In genomic region chr1:155174334-155175280, GRCh38 we compare ENCODE assay signal across 6 cellular contexts. TPM values are rescaled to one million over a fixed set of nuclear protein-coding genes. Genes with fewer than 3 reads are reported as not detected.
A peak's percentile ranks its signal among the peaks of the same experiment; 100 is the strongest.
DNase-seq lines count a peak whose midpoint lies in the region; ATAC-seq lines count a peak whose summit lies in the region.

No MANE protein-coding gene starts in this region.

- DNase-seq in 8988T (peak; percentile 55), NAMALWA (ENCODE audit: low spot score) (peak; percentile 54), kidney tubule cell (ENCODE audit: low spot score) (peak; percentile 44), MG63 (no peak)
- DNase-seq in activated T-helper 9 cell treated with anti-CD3 and anti-CD28 coated beads, Interleukin-2, amount 50 U/mL, for 16 hours (ENCODE audit: low read depth): peak; percentile 40

- peaks cover 20% of the 10 kb centered on the region for H3K36me3 ChIP-seq in MG63

- ATAC-seq in HG03521 (IDR thresholded peaks at IDR 0.05; ENCODE audit: unreplicated experiment): no peak

- H3K9me3 ChIP-seq in MG63: no peaks in the 10 kb centered on the region

- H3K27me3 ChIP-seq in MG63: no peaks in the 10 kb centered on the region

- H3K4me3 ChIP-seq in MG63: no peak overlapping the region

RNA-seq across cellular contexts. Expression of gene TRIM46, which starts 1.0 kb away (rescaled TPM):
- total RNA-seq in MG63 (2014; rRNA removed; shearing (Covaris generic); ENCODE audit: low replicate concordance): not detected in 2 replicates

RNA-seq across cellular contexts. Expression of gene KRTCAP2, which starts 1.5 kb away (rescaled TPM):
- 220 and 236 TPM in 2 replicates for total RNA-seq in MG63 (2014; rRNA removed; shearing (Covaris generic); ENCODE audit: low replicate concordance)

RNA-seq across cellular contexts. Expression of gene THBS3, which starts 33.1 kb away (rescaled TPM):
- total RNA-seq in MG63 (2014; rRNA removed; shearing (Covaris generic); ENCODE audit: low replicate concordance): 9.1 and 11.0 TPM in 2 replicates

RNA-seq across cellular contexts. Expression of gene MTX1, which starts 33.9 kb away (rescaled TPM):
- total RNA-seq in MG63 (2014; rRNA removed; shearing (Covaris generic); ENCODE audit: low replicate concordance): 97.2 and 100 TPM in 2 replicates

RNA-seq across cellular contexts. Expression of gene DPM3, which starts 34.3 kb away (rescaled TPM):
- 48.9 TPM in 1 of 2 replicates, not detected in the other for total RNA-seq in MG63 (2014; rRNA removed; shearing (Covaris generic); ENCODE audit: low replicate concordance)
